Comparison of ENCODE assay signal across 1 cellular context in the genomic region with DNA sequence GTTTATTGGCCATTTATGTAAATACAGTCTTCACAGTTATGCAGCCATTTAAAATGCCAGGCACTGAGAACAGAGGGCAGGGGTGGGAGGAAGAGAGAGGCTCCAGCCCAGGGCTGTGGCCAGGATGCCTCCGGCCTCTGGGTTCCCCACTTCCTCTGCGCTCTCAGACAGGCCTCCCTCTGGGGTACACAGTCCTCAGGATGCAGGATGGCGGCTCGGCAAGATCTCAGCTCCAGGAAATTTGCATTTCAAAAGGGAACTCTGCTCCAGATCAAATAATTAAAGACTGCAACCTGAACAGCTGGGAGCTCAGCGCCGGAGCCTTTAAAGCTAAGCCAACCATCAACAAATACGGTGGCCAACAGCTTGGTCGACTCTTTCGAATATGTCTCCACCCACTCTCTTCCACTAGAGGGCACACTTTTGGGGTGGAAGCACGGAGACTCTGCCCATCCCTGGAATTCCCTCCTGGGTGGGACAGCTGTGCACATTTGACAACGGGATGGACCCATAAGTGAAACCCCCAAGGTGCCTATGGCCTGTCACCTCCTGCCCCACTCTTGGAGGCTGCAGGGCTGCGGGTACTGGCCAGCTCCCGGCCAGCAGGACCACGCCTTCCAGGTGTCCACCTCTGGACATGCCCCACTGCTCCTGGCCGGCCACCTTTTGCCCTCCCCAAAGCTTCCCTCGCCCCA.
TF ChIP-seq lines count a peak whose summit lies in the region.

No MANE protein-coding gene starts in this region.

TF ChIP-seq in GM23338, 12 proteins besides CTCF, POLR2A, EP300 and RAD21 (continued from another document):
- TF ChIP-seq, protein P1, sequence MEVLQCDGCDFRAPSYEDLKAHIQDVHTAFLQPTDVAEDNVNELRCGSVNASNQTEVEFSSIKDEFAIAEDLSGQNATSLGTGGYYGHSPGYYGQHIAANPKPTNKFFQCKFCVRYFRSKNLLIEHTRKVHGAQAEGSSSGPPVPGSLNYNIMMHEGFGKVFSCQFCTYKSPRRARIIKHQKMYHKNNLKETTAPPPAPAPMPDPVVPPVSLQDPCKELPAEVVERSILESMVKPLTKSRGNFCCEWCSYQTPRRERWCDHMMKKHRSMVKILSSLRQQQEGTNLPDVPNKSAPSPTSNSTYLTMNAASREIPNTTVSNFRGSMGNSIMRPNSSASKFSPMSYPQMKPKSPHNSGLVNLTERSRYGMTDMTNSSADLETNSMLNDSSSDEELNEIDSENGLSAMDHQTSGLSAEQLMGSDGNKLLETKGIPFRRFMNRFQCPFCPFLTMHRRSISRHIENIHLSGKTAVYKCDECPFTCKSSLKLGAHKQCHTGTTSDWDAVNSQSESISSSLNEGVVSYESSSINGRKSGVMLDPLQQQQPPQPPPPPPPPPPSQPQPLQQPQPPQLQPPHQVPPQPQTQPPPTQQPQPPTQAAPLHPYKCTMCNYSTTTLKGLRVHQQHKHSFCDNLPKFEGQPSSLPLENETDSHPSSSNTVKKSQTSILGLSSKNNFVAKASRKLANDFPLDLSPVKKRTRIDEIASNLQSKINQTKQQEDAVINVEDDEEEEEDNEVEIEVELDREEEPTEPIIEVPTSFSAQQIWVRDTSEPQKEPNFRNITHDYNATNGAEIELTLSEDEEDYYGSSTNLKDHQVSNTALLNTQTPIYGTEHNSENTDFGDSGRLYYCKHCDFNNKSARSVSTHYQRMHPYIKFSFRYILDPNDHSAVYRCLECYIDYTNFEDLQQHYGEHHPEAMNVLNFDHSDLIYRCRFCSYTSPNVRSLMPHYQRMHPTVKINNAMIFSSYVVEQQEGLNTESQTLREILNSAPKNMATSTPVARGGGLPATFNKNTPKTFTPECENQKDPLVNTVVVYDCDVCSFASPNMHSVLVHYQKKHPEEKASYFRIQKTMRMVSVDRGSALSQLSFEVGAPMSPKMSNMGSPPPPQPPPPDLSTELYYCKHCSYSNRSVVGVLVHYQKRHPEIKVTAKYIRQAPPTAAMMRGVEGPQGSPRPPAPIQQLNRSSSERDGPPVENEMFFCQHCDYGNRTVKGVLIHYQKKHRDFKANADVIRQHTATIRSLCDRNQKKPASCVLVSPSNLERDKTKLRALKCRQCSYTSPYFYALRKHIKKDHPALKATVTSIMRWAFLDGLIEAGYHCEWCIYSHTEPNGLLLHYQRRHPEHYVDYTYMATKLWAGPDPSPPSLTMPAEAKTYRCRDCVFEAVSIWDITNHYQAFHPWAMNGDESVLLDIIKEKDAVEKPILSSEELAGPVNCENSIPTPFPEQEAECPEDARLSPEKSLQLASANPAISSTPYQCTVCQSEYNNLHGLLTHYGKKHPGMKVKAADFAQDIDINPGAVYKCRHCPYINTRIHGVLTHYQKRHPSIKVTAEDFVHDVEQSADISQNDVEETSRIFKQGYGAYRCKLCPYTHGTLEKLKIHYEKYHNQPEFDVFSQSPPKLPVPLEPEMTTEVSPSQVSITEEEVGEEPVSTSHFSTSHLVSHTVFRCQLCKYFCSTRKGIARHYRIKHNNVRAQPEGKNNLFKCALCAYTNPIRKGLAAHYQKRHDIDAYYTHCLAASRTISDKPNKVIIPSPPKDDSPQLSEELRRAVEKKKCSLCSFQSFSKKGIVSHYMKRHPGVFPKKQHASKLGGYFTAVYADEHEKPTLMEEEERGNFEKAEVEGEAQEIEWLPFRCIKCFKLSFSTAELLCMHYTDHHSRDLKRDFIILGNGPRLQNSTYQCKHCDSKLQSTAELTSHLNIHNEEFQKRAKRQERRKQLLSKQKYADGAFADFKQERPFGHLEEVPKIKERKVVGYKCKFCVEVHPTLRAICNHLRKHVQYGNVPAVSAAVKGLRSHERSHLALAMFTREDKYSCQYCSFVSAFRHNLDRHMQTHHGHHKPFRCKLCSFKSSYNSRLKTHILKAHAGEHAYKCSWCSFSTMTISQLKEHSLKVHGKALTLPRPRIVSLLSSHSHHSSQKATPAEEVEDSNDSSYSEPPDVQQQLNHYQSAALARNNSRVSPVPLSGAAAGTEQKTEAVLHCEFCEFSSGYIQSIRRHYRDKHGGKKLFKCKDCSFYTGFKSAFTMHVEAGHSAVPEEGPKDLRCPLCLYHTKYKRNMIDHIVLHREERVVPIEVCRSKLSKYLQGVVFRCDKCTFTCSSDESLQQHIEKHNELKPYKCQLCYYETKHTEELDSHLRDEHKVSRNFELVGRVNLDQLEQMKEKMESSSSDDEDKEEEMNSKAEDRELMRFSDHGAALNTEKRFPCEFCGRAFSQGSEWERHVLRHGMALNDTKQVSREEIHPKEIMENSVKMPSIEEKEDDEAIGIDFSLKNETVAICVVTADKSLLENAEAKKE (CRISPR knock-in tag; IDR thresholded peaks at IDR 0.05): peak; percentile 18; the same call in 1 of the 2 replicates
- TF ChIP-seq ZNF331 (CRISPR knock-in tag; IDR thresholded peaks at IDR 0.05; ENCODE audit: low read depth): no peak
